Comparison of ENCODE assay signal across 1 cellular context in the genomic region with DNA sequence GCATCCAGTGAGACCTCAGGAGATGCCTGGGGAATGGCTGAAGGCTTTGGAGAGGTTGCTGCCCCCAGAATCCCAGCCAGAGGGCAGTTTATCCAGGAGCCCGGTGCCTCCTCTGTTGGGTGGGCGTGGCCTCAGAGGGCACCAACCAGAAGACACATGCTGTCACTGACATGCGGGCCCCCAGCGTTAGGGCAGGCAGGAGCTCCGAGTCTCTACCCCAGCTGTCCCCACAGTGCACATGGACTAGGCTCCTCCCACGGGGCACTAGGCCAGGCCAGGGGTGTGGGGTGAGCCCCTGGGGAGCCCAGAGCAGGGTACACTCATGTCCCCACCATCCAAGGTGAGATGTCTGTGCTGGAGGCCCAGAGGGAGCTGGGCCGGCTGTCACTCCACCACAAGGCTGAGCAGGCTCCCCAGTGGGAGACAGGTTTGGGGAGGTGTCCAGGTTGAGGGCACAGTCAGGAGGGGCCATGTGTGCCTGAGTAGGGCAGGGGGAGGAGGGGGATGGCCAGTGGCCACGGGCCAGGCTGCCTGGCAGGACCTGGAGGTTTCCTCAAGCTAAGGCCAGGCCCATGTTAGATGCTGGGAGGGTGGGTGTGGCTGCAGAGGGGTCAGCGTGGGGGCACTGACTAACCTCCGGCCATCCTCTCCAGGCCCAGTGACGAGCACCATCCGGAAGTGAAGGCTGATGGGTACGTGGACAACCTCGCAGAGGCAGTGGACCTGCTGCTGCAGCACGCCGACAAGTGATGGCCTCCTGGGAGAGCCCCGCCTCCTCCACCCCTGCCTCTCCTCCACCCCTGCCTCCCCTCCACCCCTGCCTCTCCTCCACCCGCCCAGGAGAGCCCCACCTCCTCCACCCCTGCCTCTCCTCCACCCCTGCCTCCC.
TF ChIP-seq lines count a peak whose summit lies in the region.

No MANE protein-coding gene starts in this region.

TF ChIP-seq in H1, 55 proteins besides CTCF, POLR2A, EP300 and RAD21:
- TF ChIP-seq KDM5A (IDR thresholded peaks at IDR 0.05; ENCODE audit: low read length) (no peak), KDM4A (IDR thresholded peaks at IDR 0.05; ENCODE audit: low read depth, low read length, severe bottlenecking) (no peak), SIX5 (IDR thresholded peaks at IDR 0.05; ENCODE audit: low read depth, low read length) (no peak), CBX8 (IDR thresholded peaks at IDR 0.05; ENCODE audit: borderline replicate concordance, low read depth, low read length) (no peak), POU5F1 (IDR thresholded peaks at IDR 0.05; ENCODE audit: low read depth, low read length) (no peak), SP4 (IDR thresholded peaks at IDR 0.05; ENCODE audit: low read length) (no peak), SUZ12 (IDR thresholded peaks at IDR 0.05; ENCODE audit: low read length) (no peak), JUN (IDR thresholded peaks at IDR 0.05; ENCODE audit: low read depth, low read length) (no peak), SIN3A (conservative IDR thresholded peaks at IDR 0.05 in 1 of 2, IDR thresholded peaks at IDR 0.05 in 1 of 2; ENCODE audit: low read depth in 1 of 2, low read length in 2 of 2) (0 out of 4 replicates have a peak, but pooled peaks of 1 of the 2 experiments have one; percentile 26), TAF7 (optimal IDR thresholded peaks at IDR 0.05; ENCODE audit: borderline replicate concordance, low read depth, low read length) (no peak), EGR1 (IDR thresholded peaks at IDR 0.05; ENCODE audit: borderline replicate concordance, low read depth, low read length) (no peak), RXRA (IDR thresholded peaks at IDR 0.05; ENCODE audit: insufficient read depth, low read depth, low read length) (no peak), SRF (IDR thresholded peaks at IDR 0.05; ENCODE audit: low read depth, low read length) (no peak), RNF2 (IDR thresholded peaks at IDR 0.05; ENCODE audit: borderline replicate concordance, low read depth, low read length, missing control alignments, poor library complexity, severe bottlenecking) (no peak), POLR2AphosphoS5 (IDR thresholded peaks at IDR 0.05; ENCODE audit: low read depth, low read length) (0 out of 2 replicates have a peak, but pooled peaks have one; percentile 20), GABPA (IDR thresholded peaks at IDR 0.05; ENCODE audit: borderline replicate concordance, insufficient read depth, low read length) (no peak), SIRT6 (IDR thresholded peaks at IDR 0.05; ENCODE audit: low read length) (no peak), BACH1 (IDR thresholded peaks at IDR 0.05; ENCODE audit: low read length) (no peak), YY1 (IDR thresholded peaks at IDR 0.05; ENCODE audit: low read depth, low read length) (peak; percentile 24; the same call in 1 of the 2 replicates), GTF2F1 (IDR thresholded peaks at IDR 0.05; ENCODE audit: borderline replicate concordance, low read depth, low read length) (no peak), TCF12 (IDR thresholded peaks at IDR 0.05; ENCODE audit: low read depth, low read length) (no peak), NANOG (IDR thresholded peaks at IDR 0.05; ENCODE audit: insufficient read depth, low read depth, low read length, poor library complexity, severe bottlenecking) (no peak)
- TF ChIP-seq, protein P1, sequence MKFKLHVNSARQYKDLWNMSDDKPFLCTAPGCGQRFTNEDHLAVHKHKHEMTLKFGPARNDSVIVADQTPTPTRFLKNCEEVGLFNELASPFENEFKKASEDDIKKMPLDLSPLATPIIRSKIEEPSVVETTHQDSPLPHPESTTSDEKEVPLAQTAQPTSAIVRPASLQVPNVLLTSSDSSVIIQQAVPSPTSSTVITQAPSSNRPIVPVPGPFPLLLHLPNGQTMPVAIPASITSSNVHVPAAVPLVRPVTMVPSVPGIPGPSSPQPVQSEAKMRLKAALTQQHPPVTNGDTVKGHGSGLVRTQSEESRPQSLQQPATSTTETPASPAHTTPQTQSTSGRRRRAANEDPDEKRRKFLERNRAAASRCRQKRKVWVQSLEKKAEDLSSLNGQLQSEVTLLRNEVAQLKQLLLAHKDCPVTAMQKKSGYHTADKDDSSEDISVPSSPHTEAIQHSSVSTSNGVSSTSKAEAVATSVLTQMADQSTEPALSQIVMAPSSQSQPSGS (IDR thresholded peaks at IDR 0.05; ENCODE audit: low read length), result no peak
- TF ChIP-seq, protein P2, sequence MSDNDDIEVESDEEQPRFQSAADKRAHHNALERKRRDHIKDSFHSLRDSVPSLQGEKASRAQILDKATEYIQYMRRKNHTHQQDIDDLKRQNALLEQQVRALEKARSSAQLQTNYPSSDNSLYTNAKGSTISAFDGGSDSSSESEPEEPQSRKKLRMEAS (IDR thresholded peaks at IDR 0.05), result peak; percentile 49
- TF ChIP-seq, protein P3, sequence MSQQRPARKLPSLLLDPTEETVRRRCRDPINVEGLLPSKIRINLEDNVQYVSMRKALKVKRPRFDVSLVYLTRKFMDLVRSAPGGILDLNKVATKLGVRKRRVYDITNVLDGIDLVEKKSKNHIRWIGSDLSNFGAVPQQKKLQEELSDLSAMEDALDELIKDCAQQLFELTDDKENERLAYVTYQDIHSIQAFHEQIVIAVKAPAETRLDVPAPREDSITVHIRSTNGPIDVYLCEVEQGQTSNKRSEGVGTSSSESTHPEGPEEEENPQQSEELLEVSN (IDR thresholded peaks at IDR 0.05), result no peak
